11 cellular contexts compared by ENCODE assay signal in genomic region chr3:29759021-29759359, GRCh38.
DNase-seq lines count a peak whose midpoint lies in the region; ATAC-seq and TF ChIP-seq lines count a peak whose summit lies in the region.
"Had no signal": no experiment of that assay in that cellular context is flagged by ENCODE, and none has a peak within 500 bp of the region (broad histone marks: within the 10 kb centered on the region; RNA-seq: fewer than 3 reads in every experiment).

No MANE protein-coding gene starts in this region.

- H2AFZ ChIP-seq in SK-N-SH (ENCODE audit: low read depth) (no peak overlapping the region), parathyroid adenoma (peak overlapping the region; percentile 59)

- no peaks in the 10 kb centered on the region for H3K27me3 ChIP-seq in SK-N-SH (ENCODE audit: insufficient read depth)
- no peaks in the 10 kb centered on the region for H3K27me3 ChIP-seq in parathyroid adenoma (ENCODE audit: control insufficient read depth, insufficient read depth, low read length)

- CTCF ChIA-PET in SK-N-SH (lab: Yijun Ruan, JAX): interaction anchor here (1.5 kb wide), 1 partner anchor 17 kb away, joined by 3 read pairs; no protein-coding TSS in a partner anchor

- POLR2A ChIA-PET in SK-N-SH (lab: Yijun Ruan, JAX): interaction anchor here (1.5 kb wide), 1 partner anchor 116 kb away, joined by 5 read pairs; no protein-coding TSS in a partner anchor

- H3K4me3 ChIP-seq in SK-N-SH (ENCODE audit: low read depth in 2 of 2, low read length in 1 of 2): no peak overlapping the region
- no peak overlapping the region for H3K4me3 ChIP-seq in parathyroid adenoma (ENCODE audit: low read depth, low read length)

- no peaks in the 10 kb centered on the region for H3K9me2 ChIP-seq in SK-N-SH

- H4K20me1 ChIP-seq in SK-N-SH (ENCODE audit: insufficient read depth): no peaks in the 10 kb centered on the region

- no peak for ATAC-seq in GM19351 (IDR thresholded peaks at IDR 0.05; ENCODE audit: unreplicated experiment)
- no peak for ATAC-seq in GM21423 (IDR thresholded peaks at IDR 0.05; ENCODE audit: unreplicated experiment)
- ATAC-seq in GM18498 (IDR thresholded peaks at IDR 0.05; ENCODE audit: unreplicated experiment): no peak

- H3K9ac ChIP-seq in SK-N-SH (peak overlapping the region; percentile 41; the same call in 1 of the 2 replicates), parathyroid adenoma (no peak overlapping the region)

- peaks cover 36 to 58% of the 10 kb centered on the region in 2 experiments for H3K4me1 ChIP-seq in SK-N-SH (ENCODE audit: control insufficient read depth in 1 of 2, insufficient read depth in 2 of 2, low read depth in 1 of 2, low read length in 1 of 2)
- peaks cover 20% of the 10 kb centered on the region for H3K4me1 ChIP-seq in parathyroid adenoma

- DNase-seq in AG08395 (ENCODE audit: low spot score) (peak; percentile 42), SK-N-SH (no peak), glomerular visceral epithelial cell (ENCODE audit: extremely low spot score) (peak; percentile 38)
- no peak for DNase-seq in activated naive CD4-positive, alpha-beta T cell (lab: John Stamatoyannopoulos, UW)
- DNase-seq: activated CD4-positive, alpha-beta T cell treated with anti-CD3 and anti-CD28 coated beads for 4 hours; NCI-H1694; RPMI8226 had no signal

- H3K4me2 ChIP-seq in SK-N-SH (peak overlapping the region; percentile 47), parathyroid adenoma (ENCODE audit: low read length) (no peak overlapping the region)

- H3K36me3 ChIP-seq in SK-N-SH (replicated peaks in 1 of 2; ENCODE audit: control insufficient read depth in 1 of 2, insufficient read depth in 2 of 2, low read length in 1 of 2): peaks cover 6 to 8% of the 10 kb centered on the region in 2 experiments
- H3K36me3 ChIP-seq in parathyroid adenoma (ENCODE audit: control insufficient read depth, insufficient read depth, low read length): no peaks in the 10 kb centered on the region

- H3K79me2 ChIP-seq in SK-N-SH (ENCODE audit: insufficient read depth) (peaks cover 12% of the 10 kb centered on the region), parathyroid adenoma (no peaks in the 10 kb centered on the region)

- WGBS in SK-N-SH (ENCODE audit: low lambda C conversion rate): 60% methylated on average over 3 of the region's 3 CpGs

- TF ChIP-seq EP300 in SK-N-SH (IDR thresholded peaks at IDR 0.05; ENCODE audit: borderline replicate concordance in 1 of 2, low read depth in 1 of 2, low read length in 1 of 2): no peak

- H3K27ac ChIP-seq in SK-N-SH (ENCODE audit: low read depth in 2 of 2, low read length in 1 of 2): peak overlapping the region; percentile 70 to 93
- H3K27ac ChIP-seq in parathyroid adenoma: peak overlapping the region; percentile 46

- no peaks in the 10 kb centered on the region for H3K9me3 ChIP-seq in SK-N-SH
- no peaks in the 10 kb centered on the region for H3K9me3 ChIP-seq in parathyroid adenoma (ENCODE audit: control insufficient read depth, low read length)

- TF ChIP-seq CTCF in SK-N-SH (IDR thresholded peaks at IDR 0.05) (no peak), parathyroid adenoma (IDR thresholded peaks at IDR 0.05) (no peak)

- TF ChIP-seq RAD21 in SK-N-SH (IDR thresholded peaks at IDR 0.05; ENCODE audit: low read length): no peak

- H3F3A ChIP-seq in SK-N-SH (replicated peaks; ENCODE audit: insufficient read depth): peaks cover 24% of the 10 kb centered on the region

TF ChIP-seq in SK-N-SH, 30 proteins besides CTCF, POLR2A, EP300 and RAD21:
- TF ChIP-seq MEF2A (IDR thresholded peaks at IDR 0.05; ENCODE audit: borderline replicate concordance, low read depth) (no peak), POLR2AphosphoS5 (IDR thresholded peaks at IDR 0.05; ENCODE audit: low read depth, low read length) (no peak), FOXJ3 (CRISPR knock-in tag; IDR thresholded peaks at IDR 0.05) (no peak), ELF1 (IDR thresholded peaks at IDR 0.05) (no peak), TAF1 (IDR thresholded peaks at IDR 0.05; ENCODE audit: borderline replicate concordance, low read depth, low read length) (no peak), JUND (IDR thresholded peaks at IDR 0.05) (no peak), NRF1 (IDR thresholded peaks at IDR 0.05; ENCODE audit: low read depth, low read length) (no peak), REST (IDR thresholded peaks at IDR 0.05; ENCODE audit: low read depth, low read length) (no peak), CHD2 (IDR thresholded peaks at IDR 0.05; ENCODE audit: low read length, partially characterized antibody) (no peak), RXRA (IDR thresholded peaks at IDR 0.05; ENCODE audit: borderline replicate concordance, low read depth) (no peak), TCF12 (IDR thresholded peaks at IDR 0.05) (no peak), RFX5 (IDR thresholded peaks at IDR 0.05; ENCODE audit: low read length) (no peak), EZH2phosphoT487 (IDR thresholded peaks at IDR 0.05; ENCODE audit: borderline replicate concordance, low read depth) (no peak)
- TF ChIP-seq, protein P1, sequence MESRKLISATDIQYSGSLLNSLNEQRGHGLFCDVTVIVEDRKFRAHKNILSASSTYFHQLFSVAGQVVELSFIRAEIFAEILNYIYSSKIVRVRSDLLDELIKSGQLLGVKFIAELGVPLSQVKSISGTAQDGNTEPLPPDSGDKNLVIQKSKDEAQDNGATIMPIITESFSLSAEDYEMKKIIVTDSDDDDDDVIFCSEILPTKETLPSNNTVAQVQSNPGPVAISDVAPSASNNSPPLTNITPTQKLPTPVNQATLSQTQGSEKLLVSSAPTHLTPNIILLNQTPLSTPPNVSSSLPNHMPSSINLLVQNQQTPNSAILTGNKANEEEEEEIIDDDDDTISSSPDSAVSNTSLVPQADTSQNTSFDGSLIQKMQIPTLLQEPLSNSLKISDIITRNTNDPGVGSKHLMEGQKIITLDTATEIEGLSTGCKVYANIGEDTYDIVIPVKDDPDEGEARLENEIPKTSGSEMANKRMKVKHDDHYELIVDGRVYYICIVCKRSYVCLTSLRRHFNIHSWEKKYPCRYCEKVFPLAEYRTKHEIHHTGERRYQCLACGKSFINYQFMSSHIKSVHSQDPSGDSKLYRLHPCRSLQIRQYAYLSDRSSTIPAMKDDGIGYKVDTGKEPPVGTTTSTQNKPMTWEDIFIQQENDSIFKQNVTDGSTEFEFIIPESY (IDR thresholded peaks at IDR 0.05; ENCODE audit: borderline replicate concordance, low read depth): no peak

Comparison
In these comparisons a context has a peak if more than half of its experiments do, and no peak if none do; other contexts are left out.
1. DNase-seq: peak in AG08395 (single experiment) and glomerular visceral epithelial cell (single experiment); none in SK-N-SH (single experiment) and activated naive CD4-positive, alpha-beta T cell (0 of 4).